ENCODE assay signal across 13 cellular contexts in genomic region chr10:124520553-124521428, GRCh38. TPM values are rescaled to one million over a fixed set of nuclear protein-coding genes. Genes with fewer than 3 reads are reported as not detected.
DNase-seq lines count a peak whose midpoint lies in the region; ATAC-seq and TF ChIP-seq lines count a peak whose summit lies in the region.
"Had no signal": no experiment of that assay in that cellular context is flagged by ENCODE, and none has a peak within 500 bp of the region (broad histone marks: within the 10 kb centered on the region; RNA-seq: fewer than 3 reads in every experiment).

No MANE protein-coding gene starts in this region.

- H2BK15ac ChIP-seq in neuronal stem cell (ENCODE audit: low read length): peak overlapping the region; percentile 49

- H3K9ac ChIP-seq in DND-41 (ENCODE audit: low read depth, low read length) (no peak overlapping the region), neuronal stem cell (ENCODE audit: low read depth, low read length, poor library complexity) (no peak overlapping the region)

- peak overlapping the region; percentile 2 for H3K23ac ChIP-seq in neuronal stem cell (ENCODE audit: low read depth, low read length, poor library complexity)

- no peak overlapping the region for H3K4ac ChIP-seq in neuronal stem cell (ENCODE audit: low read length)

- H2BK12ac ChIP-seq in neuronal stem cell (ENCODE audit: low read length): peak overlapping the region; percentile 58

- H3K27me3 ChIP-seq in DND-41 (ENCODE audit: insufficient read depth, low read length, poor library complexity) (no peaks in the 10 kb centered on the region), brain microvascular endothelial cell (replicated peaks) (no peaks in the 10 kb centered on the region), neuronal stem cell (ENCODE audit: control insufficient read depth in 3 of 3, insufficient read depth in 3 of 3, low read depth in 1 of 3, low read length in 3 of 3) (no peaks in the 10 kb centered on the region)
- H3K27me3 ChIP-seq: right lobe of liver had no signal

- peak overlapping the region; percentile 82 for H2AK5ac ChIP-seq in neuronal stem cell (ENCODE audit: low read depth, low read length)

- H3K18ac ChIP-seq in neuronal stem cell (ENCODE audit: low read length): peak overlapping the region; percentile 80

- no peak overlapping the region for H4K91ac ChIP-seq in neuronal stem cell (ENCODE audit: low read depth, low read length, poor library complexity)

- peak overlapping the region; percentile 66 for H2BK5ac ChIP-seq in neuronal stem cell (ENCODE audit: low read length)

- H3K4me1 ChIP-seq in DND-41 (ENCODE audit: insufficient read depth, low read length) (no peaks in the 10 kb centered on the region), neuronal stem cell (ENCODE audit: control insufficient read depth in 2 of 2, insufficient read depth in 1 of 2, low read depth in 1 of 2, low read length in 2 of 2) (peaks cover 12 to 21% of the 10 kb centered on the region in 2 donors)
- H3K4me1 ChIP-seq: Caco-2 had no signal

- in situ Hi-C loops in brain microvascular endothelial cell (cut with HindIII; ENCODE audit: low pct_ligation_motif_present, low sequenced_read_pairs): no loop called here

- H2AFZ ChIP-seq in DND-41 (ENCODE audit: low read depth, low read length) (no peak overlapping the region), neuronal stem cell (ENCODE audit: low read length) (no peak overlapping the region)

- no peaks in the 10 kb centered on the region for H3K79me2 ChIP-seq in DND-41 (ENCODE audit: insufficient read depth, low read length)

- no peaks in the 10 kb centered on the region for H3K9me3 ChIP-seq in DND-41 (ENCODE audit: insufficient read depth, low read length, severe bottlenecking)
- no peaks in the 10 kb centered on the region for H3K9me3 ChIP-seq in neuronal stem cell (replicated peaks in 1 of 2; ENCODE audit: control insufficient read depth in 2 of 2, insufficient read depth in 1 of 2, low read depth in 1 of 2, low read length in 2 of 2)
- H3K9me3 ChIP-seq: Caco-2, right lobe of liver had no signal

- DNase-seq in DND-41 (no peak), LNCaP clone FGC (ENCODE audit: low read depth) (no peak), brain microvascular endothelial cell (peak; percentile 25), neuronal stem cell (ENCODE audit: low spot score) (no peak), SK-N-DZ (ENCODE audit: low spot score) (no peak), cerebellum (ENCODE audit: low spot score) (no peak), Ammon's horn (ENCODE audit: low spot score) (no peak)
- DNase-seq: activated CD4-positive, CD25-positive, alpha-beta regulatory T cell treated with anti-CD3 and anti-CD28 coated beads, Interleukin-2, amount 50 U/mL, for 72 hours; Caco-2; NCI-H1105; Right ventricle myocardium superior; stimulated activated CD4-positive, alpha-beta T cell treated with anti-CD3 and anti-CD28 coated beads, Interleukin-2, amount 100 ng/mL, for 48 hours had no signal

- TF ChIP-seq CTCF in DND-41 (IDR thresholded peaks at IDR 0.05; ENCODE audit: borderline replicate concordance, extremely low read depth, low read length, poor library complexity, severe bottlenecking) (peak; percentile 53), LNCaP clone FGC (IDR thresholded peaks at IDR 0.05; ENCODE audit: control insufficient read depth, extremely low read depth, insufficient read depth) (0 out of 2 replicates have a peak, but pooled peaks have one; percentile 7), brain microvascular endothelial cell (IDR thresholded peaks at IDR 0.05; ENCODE audit: low read depth, low read length, missing control alignments) (no peak)

- H3K27ac ChIP-seq in DND-41 (ENCODE audit: low read length): no peak overlapping the region
- no peak overlapping the region for H3K27ac ChIP-seq in brain microvascular endothelial cell
- no peak overlapping the region for H3K27ac ChIP-seq in neuronal stem cell (replicated peaks; ENCODE audit: low read length)
- H3K27ac ChIP-seq: right lobe of liver had no signal

- peak overlapping the region; percentile 71 for H3K14ac ChIP-seq in neuronal stem cell (ENCODE audit: low read length)

- H3K36me3 ChIP-seq in DND-41 (ENCODE audit: insufficient read depth, low read length) (no peaks in the 10 kb centered on the region), brain microvascular endothelial cell (replicated peaks) (no peaks in the 10 kb centered on the region), neuronal stem cell (replicated peaks in 1 of 2; ENCODE audit: control insufficient read depth in 2 of 2, insufficient read depth in 2 of 2, low read length in 2 of 2) (no peaks in the 10 kb centered on the region)
- H3K36me3 ChIP-seq: right lobe of liver had no signal

- H4K20me1 ChIP-seq in DND-41 (ENCODE audit: insufficient read depth, low read length): no peaks in the 10 kb centered on the region; the same call in 1 of the 2 replicates

- no CpG with 5 or more reads among the region's 20 CpGs for WGBS in neuronal stem cell (ENCODE audit: extremely low coverage in 2 of 2, insufficient read length in 2 of 2, insufficient replicate concordance in 1 of 2), 2 donors

- H3K4me3 ChIP-seq in DND-41 (ENCODE audit: low read depth in 1 of 2, low read length in 2 of 2): no peak overlapping the region
- H3K4me3 ChIP-seq in LNCaP clone FGC (ENCODE audit: low read depth, low read length): no peak overlapping the region
- H3K4me3 ChIP-seq in brain microvascular endothelial cell (ENCODE audit: low read depth, low read length): no peak overlapping the region
- H3K4me3 ChIP-seq in neuronal stem cell (ENCODE audit: low read length in 2 of 2): no peak overlapping the region
- H3K4me3 ChIP-seq: right lobe of liver had no signal

- H4K8ac ChIP-seq in neuronal stem cell (ENCODE audit: low read depth, low read length): no peak overlapping the region

- H2BK120ac ChIP-seq in neuronal stem cell (ENCODE audit: low read depth, low read length): peak overlapping the region; percentile 61

- ATAC-seq in DND-41 (ENCODE audit: insufficient read depth, low read depth): peak; percentile 66; the same call in 2 of the 3 replicates

- H3K4me2 ChIP-seq in DND-41 (ENCODE audit: insufficient read depth, low read length) (no peak overlapping the region), neuronal stem cell (ENCODE audit: insufficient read depth, low read length, poor library complexity, severe bottlenecking) (no peak overlapping the region)

- H3K79me1 ChIP-seq in neuronal stem cell (ENCODE audit: low read depth, low read length): no peaks in the 10 kb centered on the region

RNA-seq across cellular contexts. Expression of gene LHPP, which starts 59.2 kb away (rescaled TPM):
- 14.7 TPM for polyA plus RNA-seq in neuronal stem cell (2013, experiment 1 of 2)
- 13.6 TPM for polyA plus RNA-seq in neuronal stem cell (2013, experiment 2 of 2)
- polyA plus RNA-seq in SK-N-DZ (2014; cell fraction: cytosol; rRNA removed): 0.74 and 3.2 TPM in 2 replicates
- polyA plus RNA-seq in SK-N-DZ (2014; cell fraction: nucleus; rRNA removed): 0.95 and 2.2 TPM in 2 replicates
- 8.1 TPM for total RNA-seq in cerebellum
